ENCODE assay signal across 1 cellular context in the genomic region with DNA sequence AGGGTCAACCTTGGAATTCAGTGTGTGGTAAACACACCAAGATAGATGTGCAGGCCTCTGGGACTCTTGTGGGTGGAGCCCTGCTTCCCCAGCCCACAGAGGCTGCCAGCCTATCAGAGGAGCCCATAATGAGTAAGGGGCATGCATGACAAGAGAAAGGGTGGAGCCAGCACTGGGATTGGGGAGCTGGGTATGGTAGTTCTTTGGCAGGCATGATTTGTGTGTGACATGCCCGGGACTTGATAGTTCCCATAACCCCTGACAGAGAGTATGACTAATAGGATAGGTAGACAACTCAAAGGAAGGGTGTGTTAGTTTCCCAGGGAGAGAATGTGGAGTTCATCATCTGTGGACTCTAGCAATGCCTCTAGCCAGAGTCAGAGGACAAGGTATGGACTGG.
TF ChIP-seq lines count a peak whose summit lies in the region.

No MANE protein-coding gene starts in this region.

TF ChIP-seq in WTC11, 78 proteins besides CTCF, POLR2A, EP300 and RAD21 (continued from another document):
- TF ChIP-seq, protein P1, sequence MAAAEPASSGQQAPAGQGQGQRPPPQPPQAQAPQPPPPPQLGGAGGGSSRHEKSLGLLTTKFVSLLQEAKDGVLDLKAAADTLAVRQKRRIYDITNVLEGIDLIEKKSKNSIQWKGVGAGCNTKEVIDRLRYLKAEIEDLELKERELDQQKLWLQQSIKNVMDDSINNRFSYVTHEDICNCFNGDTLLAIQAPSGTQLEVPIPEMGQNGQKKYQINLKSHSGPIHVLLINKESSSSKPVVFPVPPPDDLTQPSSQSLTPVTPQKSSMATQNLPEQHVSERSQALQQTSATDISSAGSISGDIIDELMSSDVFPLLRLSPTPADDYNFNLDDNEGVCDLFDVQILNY (CRISPR knock-in tag; IDR thresholded peaks at IDR 0.05) = no peak
- TF ChIP-seq KAT7 (CRISPR knock-in tag; IDR thresholded peaks at IDR 0.05; ENCODE audit: borderline replicate concordance) (no peak), RELA (CRISPR knock-in tag; IDR thresholded peaks at IDR 0.05; ENCODE audit: borderline replicate concordance) (no peak), NFATC4 (CRISPR knock-in tag; IDR thresholded peaks at IDR 0.05) (no peak), ZMAT4 (CRISPR knock-in tag; IDR thresholded peaks at IDR 0.05) (no peak), ZNF532 (CRISPR knock-in tag; IDR thresholded peaks at IDR 0.05; ENCODE audit: borderline replicate concordance) (no peak), GTF2I (CRISPR knock-in tag; conservative IDR thresholded peaks at IDR 0.05) (no peak), ZNF232 (CRISPR knock-in tag; IDR thresholded peaks at IDR 0.05) (no peak), GRHL2 (CRISPR knock-in tag; IDR thresholded peaks at IDR 0.05; ENCODE audit: insufficient replicate concordance, severe bottlenecking) (no peak), ZNF317 (CRISPR knock-in tag; IDR thresholded peaks at IDR 0.05; ENCODE audit: borderline replicate concordance, low read depth) (no peak), ZBTB21 (CRISPR knock-in tag; IDR thresholded peaks at IDR 0.05; ENCODE audit: borderline replicate concordance) (no peak), IRF2 (CRISPR knock-in tag; IDR thresholded peaks at IDR 0.05; ENCODE audit: borderline replicate concordance, low read depth) (no peak)
- TF ChIP-seq, protein P2, sequence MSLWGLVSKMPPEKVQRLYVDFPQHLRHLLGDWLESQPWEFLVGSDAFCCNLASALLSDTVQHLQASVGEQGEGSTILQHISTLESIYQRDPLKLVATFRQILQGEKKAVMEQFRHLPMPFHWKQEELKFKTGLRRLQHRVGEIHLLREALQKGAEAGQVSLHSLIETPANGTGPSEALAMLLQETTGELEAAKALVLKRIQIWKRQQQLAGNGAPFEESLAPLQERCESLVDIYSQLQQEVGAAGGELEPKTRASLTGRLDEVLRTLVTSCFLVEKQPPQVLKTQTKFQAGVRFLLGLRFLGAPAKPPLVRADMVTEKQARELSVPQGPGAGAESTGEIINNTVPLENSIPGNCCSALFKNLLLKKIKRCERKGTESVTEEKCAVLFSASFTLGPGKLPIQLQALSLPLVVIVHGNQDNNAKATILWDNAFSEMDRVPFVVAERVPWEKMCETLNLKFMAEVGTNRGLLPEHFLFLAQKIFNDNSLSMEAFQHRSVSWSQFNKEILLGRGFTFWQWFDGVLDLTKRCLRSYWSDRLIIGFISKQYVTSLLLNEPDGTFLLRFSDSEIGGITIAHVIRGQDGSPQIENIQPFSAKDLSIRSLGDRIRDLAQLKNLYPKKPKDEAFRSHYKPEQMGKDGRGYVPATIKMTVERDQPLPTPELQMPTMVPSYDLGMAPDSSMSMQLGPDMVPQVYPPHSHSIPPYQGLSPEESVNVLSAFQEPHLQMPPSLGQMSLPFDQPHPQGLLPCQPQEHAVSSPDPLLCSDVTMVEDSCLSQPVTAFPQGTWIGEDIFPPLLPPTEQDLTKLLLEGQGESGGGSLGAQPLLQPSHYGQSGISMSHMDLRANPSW (CRISPR knock-in tag; conservative IDR thresholded peaks at IDR 0.05; ENCODE audit: low read depth) = no peak
TF ChIP-seq in WTC11: peak in this region for 0.
